Comparison of ENCODE assay signal across 16 cellular contexts in the genomic region with DNA sequence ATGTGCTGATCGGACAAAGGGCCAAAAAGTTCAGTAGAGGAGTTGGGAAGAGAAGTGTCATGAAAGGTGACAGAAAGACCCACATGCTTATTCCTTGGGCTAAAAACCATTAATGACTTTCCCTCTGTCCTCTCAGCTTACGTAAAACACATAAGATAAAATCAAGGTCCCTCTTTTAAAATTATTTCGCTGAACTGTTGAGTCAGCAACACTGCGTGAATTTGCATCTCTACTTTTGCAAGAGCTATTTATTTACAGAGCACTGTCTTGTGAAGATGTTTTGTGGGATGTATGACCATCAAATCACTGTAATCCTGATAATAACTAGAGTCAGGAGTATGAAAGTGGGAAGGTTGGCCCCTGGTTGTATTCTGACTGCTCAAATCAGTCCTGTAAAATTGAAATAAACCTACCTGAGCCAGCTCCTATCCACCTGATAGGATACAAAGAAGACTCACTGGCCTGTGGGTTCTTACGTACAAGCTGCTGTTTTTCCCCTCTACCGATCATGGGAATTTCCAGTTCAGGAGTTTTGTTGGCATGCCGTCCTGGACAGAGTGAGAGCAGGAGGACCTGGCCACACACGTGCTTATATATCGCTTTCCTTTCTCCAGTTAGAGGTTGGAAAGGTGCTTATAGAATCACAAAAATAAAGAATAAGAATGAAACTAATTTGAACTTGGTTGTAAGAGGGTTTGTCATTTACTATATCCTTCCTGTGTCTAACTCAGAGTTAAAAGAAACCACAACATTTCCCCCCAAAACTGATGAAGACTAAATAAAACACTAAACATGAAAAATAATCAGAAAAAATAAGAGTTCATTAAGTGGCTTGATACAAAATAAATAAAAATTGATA. TPM values are rescaled to one million over a fixed set of nuclear protein-coding genes. Genes with fewer than 3 reads are reported as not detected.
A peak's percentile ranks its signal among the peaks of the same experiment; 100 is the strongest.
DNase-seq lines count a peak whose midpoint lies in the region; ATAC-seq and TF ChIP-seq lines count a peak whose summit lies in the region.
"Had no signal": no experiment of that assay in that cellular context is flagged by ENCODE, and none has a peak within 500 bp of the region (broad histone marks: within the 10 kb centered on the region; RNA-seq: fewer than 3 reads in every experiment).

No MANE protein-coding gene starts in this region.

- intact Hi-C loops in mammary epithelial cell (cut with micrococcal nuclease) (no loop called here), breast epithelium (cut with DNase I; ENCODE audit: low total_unique reads) (no loop called here), right cardiac atrium (cut with DNase I) (no loop called here)

- H3K9ac ChIP-seq in mammary epithelial cell (ENCODE audit: insufficient read depth, low read length) = no peak overlapping the region

- CTCF ChIA-PET in mammary epithelial cell (lab: Charles Lee; ENCODE audit: low non-redundant PET) = no interaction called here

- H3K4me3 ChIP-seq in mammary epithelial cell (replicated peaks in 1 of 3; ENCODE audit: insufficient read depth in 1 of 3, low read depth in 2 of 3, low read length in 3 of 3) = no peak overlapping the region
- no peak overlapping the region for H3K4me3 ChIP-seq in breast epithelium
- H3K4me3 ChIP-seq in epithelial cell of proximal tubule (ENCODE audit: low read depth, low read length) = no peak overlapping the region
- no peak overlapping the region for H3K4me3 ChIP-seq in right cardiac atrium (ENCODE audit: low read length)
- H3K4me3 ChIP-seq: esophagus squamous epithelium, heart left ventricle had no signal

- H3K4me3 Mint-ChIP-seq in T-helper 1 cell treated with Interleukin-12 subunit alpha and Interleukin-12 subunit beta and Interleukin-4 antibody, amounts not matched to agents 30 μg/mL and 1 μg/mL, for 36 hours = peak overlapping the region; percentile 72
- peak overlapping the region; percentile 77 for H3K4me3 Mint-ChIP-seq in stimulated activated naive CD8-positive, alpha-beta T cell treated with anti-CD3 and anti-CD28 coated beads, Interleukin-15, Interleukin-2, amounts not matched to agents 100 ng/mL and 50 ng/mL, for 24 hours

- DNase-seq in mammary epithelial cell = peak; percentile 73
- no peak for DNase-seq in breast epithelium (ENCODE audit: low spot score in 2 of 2)
- peak; percentile 94 for DNase-seq in epithelial cell of proximal tubule (ENCODE audit: low read depth)
- DNase-seq in right cardiac atrium = no peak
- no peak for DNase-seq in OCI-M1 (lab: John Stamatoyannopoulos, UW)
- DNase-seq: activated CD4-positive, alpha-beta T cell treated with anti-CD3 and anti-CD28 coated beads, Interleukin-2, amount 50 U/mL, for 4 hours; brain microvascular endothelial cell; esophagus squamous epithelium; heart left ventricle; islet precursor cell; NCI-H2081; NCI-H526; stimulated activated CD4-positive, alpha-beta T cell treated with anti-CD3 and anti-CD28 coated beads, Interleukin-2, amount 100 ng/mL, for 48 hours had no signal

- in situ Hi-C loops in mammary epithelial cell (cut with MboI; ENCODE audit: low sequenced_read_pairs in 2 of 2) = loop anchor here in 1 of 2 donors (25.0 kb wide), 1 partner anchor 280 kb away; no protein-coding TSS in a partner anchor

- no peak for ATAC-seq in GM21367 (IDR thresholded peaks at IDR 0.05; ENCODE audit: unreplicated experiment)
- ATAC-seq in right cardiac atrium = no peak
- ATAC-seq: heart left ventricle had no signal

- no peak for TF ChIP-seq POLR2A in breast epithelium (IDR thresholded peaks at IDR 0.05)

- H3K4me1 Mint-ChIP-seq in T-helper 1 cell treated with Interleukin-12 subunit alpha and Interleukin-12 subunit beta and Interleukin-4 antibody, amounts not matched to agents 30 μg/mL and 1 μg/mL, for 36 hours (ENCODE audit: low read depth) = peaks cover 44% of the 10 kb centered on the region
- peaks cover 43% of the 10 kb centered on the region for H3K4me1 Mint-ChIP-seq in stimulated activated naive CD8-positive, alpha-beta T cell treated with anti-CD3 and anti-CD28 coated beads, Interleukin-15, Interleukin-2, amounts not matched to agents 100 ng/mL and 50 ng/mL, for 24 hours (ENCODE audit: low read depth)

- no peaks in the 10 kb centered on the region for H3K27me3 Mint-ChIP-seq in T-helper 1 cell treated with Interleukin-12 subunit alpha and Interleukin-12 subunit beta and Interleukin-4 antibody, amounts not matched to agents 30 μg/mL and 1 μg/mL, for 36 hours (ENCODE audit: low read depth)
- no peaks in the 10 kb centered on the region for H3K27me3 Mint-ChIP-seq in stimulated activated naive CD8-positive, alpha-beta T cell treated with anti-CD3 and anti-CD28 coated beads, Interleukin-15, Interleukin-2, amounts not matched to agents 100 ng/mL and 50 ng/mL, for 24 hours

- H3K36me3 Mint-ChIP-seq in T-helper 1 cell treated with Interleukin-12 subunit alpha and Interleukin-12 subunit beta and Interleukin-4 antibody, amounts not matched to agents 30 μg/mL and 1 μg/mL, for 36 hours (ENCODE audit: low read depth) = peaks cover 45% of the 10 kb centered on the region
- H3K36me3 Mint-ChIP-seq in stimulated activated naive CD8-positive, alpha-beta T cell treated with anti-CD3 and anti-CD28 coated beads, Interleukin-15, Interleukin-2, amounts not matched to agents 100 ng/mL and 50 ng/mL, for 24 hours (ENCODE audit: low read depth) = peaks cover 3% of the 10 kb centered on the region

- H3K79me2 ChIP-seq in mammary epithelial cell (ENCODE audit: insufficient read depth, low read length) = no peaks in the 10 kb centered on the region

- no peak overlapping the region for H2AFZ ChIP-seq in mammary epithelial cell (ENCODE audit: low read depth, low read length)

- H3K27me3 ChIP-seq in mammary epithelial cell (ENCODE audit: insufficient read depth, low read length) = no peaks in the 10 kb centered on the region
- H3K27me3 ChIP-seq in breast epithelium = no peaks in the 10 kb centered on the region
- H3K27me3 ChIP-seq in right cardiac atrium (ENCODE audit: control insufficient read depth, insufficient read depth) = no peaks in the 10 kb centered on the region
- H3K27me3 ChIP-seq: brain microvascular endothelial cell, heart left ventricle had no signal

- TF ChIP-seq CTCF in mammary epithelial cell (conservative IDR thresholded peaks at IDR 0.05 in 1 of 2, IDR thresholded peaks at IDR 0.05 in 1 of 2; ENCODE audit: extremely low read depth in 1 of 2, insufficient read depth in 1 of 2, low read depth in 1 of 2, low read length in 2 of 2) = no peak
- TF ChIP-seq CTCF in breast epithelium (IDR thresholded peaks at IDR 0.05) = no peak
- no peak for TF ChIP-seq CTCF in epithelial cell of proximal tubule (conservative IDR thresholded peaks at IDR 0.05; ENCODE audit: low read depth, low read length)

- H3K9me3 Mint-ChIP-seq in T-helper 1 cell treated with Interleukin-12 subunit alpha and Interleukin-12 subunit beta and Interleukin-4 antibody, amounts not matched to agents 30 μg/mL and 1 μg/mL, for 36 hours = peaks cover 24% of the 10 kb centered on the region
- H3K9me3 Mint-ChIP-seq in stimulated activated naive CD8-positive, alpha-beta T cell treated with anti-CD3 and anti-CD28 coated beads, Interleukin-15, Interleukin-2, amounts not matched to agents 100 ng/mL and 50 ng/mL, for 24 hours = peaks cover 16% of the 10 kb centered on the region

- H3K9me3 ChIP-seq in mammary epithelial cell (replicated peaks; ENCODE audit: insufficient read depth, low read length) (no peaks in the 10 kb centered on the region), breast epithelium (no peaks in the 10 kb centered on the region), right cardiac atrium (ENCODE audit: control insufficient read depth, low read length) (no peaks in the 10 kb centered on the region)
- H3K9me3 ChIP-seq: esophagus squamous epithelium, heart left ventricle had no signal

- 79% methylated on average over 9 of the region's 9 CpGs for WGBS in mammary epithelial cell (ENCODE audit: low coverage, missing lambda C conversion rate)
- 72% methylated on average over 9 of the region's 9 CpGs for WGBS in right cardiac atrium

- dilution Hi-C loops in mammary epithelial cell (cut with HindIII; ENCODE audit: low sequenced_read_pairs) = no loop called here

- BruUV-seq in mammary epithelial cell (replicated peaks; lab: Mats Ljungman, UMichigan) = no TSS peak

- H3K4me2 ChIP-seq in mammary epithelial cell (ENCODE audit: insufficient read depth, low read depth, low read length) = no peak overlapping the region

- no peaks in the 10 kb centered on the region for H3K36me3 ChIP-seq in mammary epithelial cell (ENCODE audit: insufficient read depth, low read length)
- H3K36me3 ChIP-seq in breast epithelium = no peaks in the 10 kb centered on the region
- H3K36me3 ChIP-seq: brain microvascular endothelial cell, esophagus squamous epithelium, heart left ventricle had no signal

- no peaks in the 10 kb centered on the region for H4K20me1 ChIP-seq in mammary epithelial cell (ENCODE audit: insufficient read depth, low read length)

- H3K27ac Mint-ChIP-seq in T-helper 1 cell treated with Interleukin-12 subunit alpha and Interleukin-12 subunit beta and Interleukin-4 antibody, amounts not matched to agents 30 μg/mL and 1 μg/mL, for 36 hours = peak overlapping the region; percentile 85
- H3K27ac Mint-ChIP-seq in stimulated activated naive CD8-positive, alpha-beta T cell treated with anti-CD3 and anti-CD28 coated beads, Interleukin-15, Interleukin-2, amounts not matched to agents 100 ng/mL and 50 ng/mL, for 24 hours = peak overlapping the region; percentile 54

- no peak overlapping the region for H3K27ac ChIP-seq in mammary epithelial cell (ENCODE audit: insufficient read depth, low read depth, low read length)
- H3K27ac ChIP-seq in breast epithelium = no peak overlapping the region
- H3K27ac ChIP-seq in right cardiac atrium (ENCODE audit: low read length) = no peak overlapping the region
- H3K27ac ChIP-seq: brain microvascular endothelial cell, esophagus squamous epithelium, heart left ventricle had no signal

- H3K4me1 ChIP-seq in mammary epithelial cell (ENCODE audit: insufficient read depth, low read length) = no peaks in the 10 kb centered on the region
- H3K4me1 ChIP-seq in breast epithelium = no peaks in the 10 kb centered on the region
- no peaks in the 10 kb centered on the region for H3K4me1 ChIP-seq in right cardiac atrium (ENCODE audit: control insufficient read depth, insufficient read depth, low read length)
- H3K4me1 ChIP-seq: esophagus squamous epithelium, heart left ventricle had no signal

RNA-seq across cellular contexts. Expression of a gene that starts 42.9 kb away (rescaled TPM):
- total RNA-seq in mammary epithelial cell (not detected), breast epithelium (under 1 TPM in 1 of 3 donors, not detected in 2; 0.16 TPM), epithelial cell of proximal tubule (not detected in 2 replicates), right cardiac atrium (1 to 10 TPM in 1 of 4 donors, under 1 TPM in 2, not detected in 1; 0.80 to 1.4 (median 0.93) TPM)
- polyA plus RNA-seq in mammary epithelial cell (not detected), right cardiac atrium (0.79 TPM)
- polyA minus RNA-seq in mammary epithelial cell = not detected

Comparison
In these comparisons a context has a peak if more than half of its experiments do, and no peak if none do; other contexts are left out.
1. DNase-seq: peak in mammary epithelial cell (single experiment) and epithelial cell of proximal tubule (single experiment); none in breast epithelium (0 of 2), right cardiac atrium (0 of 3) and OCI-M1 (single experiment).